In genomic region chrX:259692-260355, GRCh38 we compare ENCODE assay signal across 1 cellular context.
TF ChIP-seq lines count a peak whose summit lies in the region.

No MANE protein-coding gene starts in this region.

TF ChIP-seq in HCT116, 20 proteins besides CTCF, POLR2A, EP300 and RAD21 (continued from another document):
- TF ChIP-seq REST (IDR thresholded peaks at IDR 0.05; ENCODE audit: low read depth) = no peak
- no peak for TF ChIP-seq SIN3A (IDR thresholded peaks at IDR 0.05; ENCODE audit: low read depth)
- TF ChIP-seq JUND (IDR thresholded peaks at IDR 0.05) = no peak
